1 cellular context compared by ENCODE assay signal in the genomic region with DNA sequence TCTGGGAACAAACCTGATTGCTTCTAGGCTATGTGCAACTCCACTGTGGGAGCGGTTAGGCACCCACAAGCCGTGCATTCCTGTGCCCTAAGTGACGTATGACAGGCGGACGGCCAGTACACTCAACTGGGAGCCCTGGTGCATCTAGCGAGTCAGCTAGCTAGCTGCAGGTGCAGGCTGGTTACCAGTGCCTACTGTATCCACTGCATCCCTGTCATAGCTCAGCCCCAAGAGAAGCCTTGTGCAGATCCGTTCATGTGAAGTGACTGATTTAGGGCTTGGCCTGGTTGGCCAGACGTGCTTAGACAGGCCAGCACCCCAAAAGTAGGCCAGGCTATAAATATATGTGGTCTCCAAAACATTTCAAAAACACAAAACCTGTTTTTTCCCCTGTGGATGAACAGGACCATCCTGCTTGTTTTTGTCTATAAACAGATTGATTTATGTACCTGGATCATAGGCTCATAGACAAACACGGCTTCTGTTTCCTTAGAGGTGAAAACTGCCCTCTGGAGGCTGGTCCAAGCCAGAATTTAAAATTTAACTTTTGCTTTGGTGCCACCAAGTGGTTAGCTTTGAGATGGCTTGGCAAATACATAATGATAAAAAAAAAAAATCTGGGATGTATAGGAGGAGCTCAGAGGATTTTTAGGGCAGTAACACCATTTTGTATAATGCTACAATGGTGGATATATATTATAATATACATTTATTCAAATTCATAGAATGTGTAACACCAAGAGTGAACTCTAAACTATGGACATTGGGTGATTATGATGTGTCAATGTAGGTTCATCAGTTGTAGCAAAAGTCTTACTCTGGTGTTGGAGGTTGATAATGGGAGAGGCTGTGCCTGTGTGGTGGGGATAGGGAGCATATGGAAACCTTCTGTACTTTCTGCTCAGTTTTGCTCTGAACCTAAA.
TF ChIP-seq lines count a peak whose summit lies in the region.

No MANE protein-coding gene starts in this region.

TF ChIP-seq in H1, 55 proteins besides CTCF, POLR2A, EP300 and RAD21:
- no peak for TF ChIP-seq SIN3A (conservative IDR thresholded peaks at IDR 0.05 in 1 of 2, IDR thresholded peaks at IDR 0.05 in 1 of 2; ENCODE audit: low read depth in 1 of 2, low read length in 2 of 2)
- TF ChIP-seq KDM5A (IDR thresholded peaks at IDR 0.05; ENCODE audit: low read length) = no peak
- TF ChIP-seq, protein P1, sequence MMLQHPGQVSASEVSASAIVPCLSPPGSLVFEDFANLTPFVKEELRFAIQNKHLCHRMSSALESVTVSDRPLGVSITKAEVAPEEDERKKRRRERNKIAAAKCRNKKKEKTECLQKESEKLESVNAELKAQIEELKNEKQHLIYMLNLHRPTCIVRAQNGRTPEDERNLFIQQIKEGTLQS (IDR thresholded peaks at IDR 0.05; ENCODE audit: insufficient read depth, low read depth, low read length) = peak; percentile 27; the same call in 1 of the 2 replicates
- no peak for TF ChIP-seq SIRT6 (IDR thresholded peaks at IDR 0.05; ENCODE audit: low read length)
- no peak for TF ChIP-seq RXRA (IDR thresholded peaks at IDR 0.05; ENCODE audit: insufficient read depth, low read depth, low read length)
- TF ChIP-seq SRF (IDR thresholded peaks at IDR 0.05; ENCODE audit: low read depth, low read length) = no peak
- TF ChIP-seq CREB1 (IDR thresholded peaks at IDR 0.05) = no peak
- no peak for TF ChIP-seq NANOG (IDR thresholded peaks at IDR 0.05; ENCODE audit: insufficient read depth, low read depth, low read length, poor library complexity, severe bottlenecking)
- TF ChIP-seq PHF8 (conservative IDR thresholded peaks at IDR 0.05; ENCODE audit: low read depth, low read length) = no peak
- no peak for TF ChIP-seq TAF1 (IDR thresholded peaks at IDR 0.05; ENCODE audit: low read depth, low read length)
- TF ChIP-seq SP1 (IDR thresholded peaks at IDR 0.05; ENCODE audit: low read depth, low read length) = 0 out of 2 replicates have a peak, but pooled peaks have one; percentile 23
- TF ChIP-seq SP4 (IDR thresholded peaks at IDR 0.05; ENCODE audit: low read length) = no peak
- TF ChIP-seq, protein P2, sequence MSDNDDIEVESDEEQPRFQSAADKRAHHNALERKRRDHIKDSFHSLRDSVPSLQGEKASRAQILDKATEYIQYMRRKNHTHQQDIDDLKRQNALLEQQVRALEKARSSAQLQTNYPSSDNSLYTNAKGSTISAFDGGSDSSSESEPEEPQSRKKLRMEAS (IDR thresholded peaks at IDR 0.05) = no peak
- TF ChIP-seq SP2 (IDR thresholded peaks at IDR 0.05; ENCODE audit: low read length) = no peak
- TF ChIP-seq, protein P3, sequence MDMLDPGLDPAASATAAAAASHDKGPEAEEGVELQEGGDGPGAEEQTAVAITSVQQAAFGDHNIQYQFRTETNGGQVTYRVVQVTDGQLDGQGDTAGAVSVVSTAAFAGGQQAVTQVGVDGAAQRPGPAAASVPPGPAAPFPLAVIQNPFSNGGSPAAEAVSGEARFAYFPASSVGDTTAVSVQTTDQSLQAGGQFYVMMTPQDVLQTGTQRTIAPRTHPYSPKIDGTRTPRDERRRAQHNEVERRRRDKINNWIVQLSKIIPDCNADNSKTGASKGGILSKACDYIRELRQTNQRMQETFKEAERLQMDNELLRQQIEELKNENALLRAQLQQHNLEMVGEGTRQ (IDR thresholded peaks at IDR 0.05; ENCODE audit: low read length) = no peak
- TF ChIP-seq YY1 (IDR thresholded peaks at IDR 0.05; ENCODE audit: low read depth, low read length) = no peak
- TF ChIP-seq FOSL1 (IDR thresholded peaks at IDR 0.05; ENCODE audit: insufficient read depth, low read depth, low read length) = no peak
- no peak for TF ChIP-seq RNF2 (IDR thresholded peaks at IDR 0.05; ENCODE audit: borderline replicate concordance, low read depth, low read length, missing control alignments, poor library complexity, severe bottlenecking)
